15 cellular contexts compared by ENCODE assay signal in the genomic region with DNA sequence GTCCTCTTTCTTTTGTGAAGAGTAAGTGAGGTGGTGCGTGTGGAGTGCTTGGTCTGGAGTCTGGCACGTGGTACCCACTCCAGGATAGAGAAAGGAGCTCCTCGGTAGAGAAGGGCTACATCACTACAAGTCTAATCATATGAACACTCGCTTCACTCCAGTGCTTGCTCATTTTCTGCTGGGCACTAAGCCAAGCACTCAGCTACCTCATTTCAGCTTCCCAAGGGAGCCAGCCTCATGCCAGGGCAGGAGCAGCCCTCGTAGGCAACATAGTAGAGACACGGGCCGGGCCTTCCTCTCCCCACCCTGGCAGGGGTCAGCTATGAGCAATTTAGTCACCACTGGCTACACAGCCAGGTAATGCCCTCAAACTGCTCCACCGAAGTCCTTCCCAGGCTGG. TPM values are rescaled to one million over a fixed set of nuclear protein-coding genes. Genes with fewer than 3 reads are reported as not detected.
A peak's percentile ranks its signal among the peaks of the same experiment; 100 is the strongest.
DNase-seq lines count a peak whose midpoint lies in the region; ATAC-seq and TF ChIP-seq lines count a peak whose summit lies in the region.
"Had no signal": no experiment of that assay in that cellular context is flagged by ENCODE, and none has a peak within 500 bp of the region (broad histone marks: within the 10 kb centered on the region; RNA-seq: fewer than 3 reads in every experiment).

No MANE protein-coding gene starts in this region.

- intact Hi-C loops in Right ventricle myocardium superior (cut with DNase I): no loop called here
- intact Hi-C loops in right cardiac atrium (cut with DNase I): no loop called here
- intact Hi-C loops in posterior vena cava (cut with DNase I): no loop called here
- intact Hi-C loops in psoas muscle (cut with DNase I): no loop called here

- H3K27ac ChIP-seq in right cardiac atrium (ENCODE audit: low read length): no peak overlapping the region
- no peak overlapping the region for H3K27ac ChIP-seq in foreskin keratinocyte
- H3K27ac ChIP-seq in psoas muscle: no peak overlapping the region
- H3K27ac ChIP-seq: colonic mucosa had no signal

- no peaks in the 10 kb centered on the region for H3K9me3 ChIP-seq in right cardiac atrium (ENCODE audit: control insufficient read depth, low read length)
- H3K9me3 ChIP-seq in psoas muscle: no peaks in the 10 kb centered on the region
- H3K9me3 ChIP-seq: colonic mucosa had no signal

- TF ChIP-seq CTCF in foreskin keratinocyte (conservative IDR thresholded peaks at IDR 0.05): no peak
- no peak for TF ChIP-seq CTCF in psoas muscle (IDR thresholded peaks at IDR 0.05)

- peak; percentile 72 for ATAC-seq in Right ventricle myocardium superior (ENCODE audit: poor library complexity)
- no peak for ATAC-seq in right cardiac atrium
- peak; percentile 83 for ATAC-seq in foreskin keratinocyte
- ATAC-seq in psoas muscle: no peak
- ATAC-seq in HG03442 (IDR thresholded peaks at IDR 0.05; ENCODE audit: unreplicated experiment): no peak
- ATAC-seq in GM18870 (IDR thresholded peaks at IDR 0.05; ENCODE audit: unreplicated experiment): no peak
- ATAC-seq: activated CD8-positive, alpha-beta T cell treated with anti-CD3 and anti-CD28 coated beads for 36 hours had no signal

- H3K27me3 ChIP-seq in right cardiac atrium (ENCODE audit: control insufficient read depth, insufficient read depth) (no peaks in the 10 kb centered on the region), foreskin keratinocyte (no peaks in the 10 kb centered on the region), psoas muscle (ENCODE audit: insufficient read depth in 3 of 3, low read length in 2 of 3) (no peaks in the 10 kb centered on the region)
- H3K27me3 ChIP-seq: colonic mucosa had no signal

- no peaks in the 10 kb centered on the region for H3K4me1 ChIP-seq in right cardiac atrium (ENCODE audit: control insufficient read depth, insufficient read depth, low read length)
- peaks cover 8% of the 10 kb centered on the region for H3K4me1 ChIP-seq in foreskin keratinocyte
- no peaks in the 10 kb centered on the region for H3K4me1 ChIP-seq in psoas muscle
- H3K4me1 ChIP-seq: colonic mucosa had no signal

- H3K4me3 ChIP-seq in right cardiac atrium (ENCODE audit: low read length) (no peak overlapping the region), psoas muscle (no peak overlapping the region)
- H3K4me3 ChIP-seq: colonic mucosa had no signal

- H3K36me3 ChIP-seq in psoas muscle (ENCODE audit: insufficient read depth in 1 of 2, low read depth in 1 of 2): no peaks in the 10 kb centered on the region
- H3K36me3 ChIP-seq: colonic mucosa had no signal

- DNase-seq in Right ventricle myocardium superior: no peak
- DNase-seq in right cardiac atrium: no peak
- peak; percentile 2 for DNase-seq in NCI-H446 treated with DMSO at 0.1 percent for 48 hours (lab: John Stamatoyannopoulos, UW)
- DNase-seq in foreskin keratinocyte: peak; percentile 66 to 84
- DNase-seq in posterior vena cava (ENCODE audit: low spot score): no peak
- DNase-seq in psoas muscle: no peak
- DNase-seq: activated CD8-positive, alpha-beta T cell treated with anti-CD3 and anti-CD28 coated beads for 36 hours; activated naive CD4-positive, alpha-beta T cell treated with anti-CD3 and anti-CD28 coated beads, Interleukin-2, amount 50 U/mL, for 16 hours; colonic mucosa; GDM1; MM.1S; nephron progenitor cell; T-helper 9 cell had no signal

- 58% methylated on average over 8 of the region's 8 CpGs for WGBS in right cardiac atrium
- 47 to 65% (median 48%) methylated on average over 8 of the region's 8 CpGs for WGBS in psoas muscle, 3 donors

RNA-seq across cellular contexts. Expression of a gene that starts 11.4 kb away (rescaled TPM):
- total RNA-seq in Right ventricle myocardium superior: 15.9 TPM
- total RNA-seq in right cardiac atrium: 10 to 100 TPM; 13.1 to 21.9 (median 15.5) TPM
- 8.4 TPM for polyA plus RNA-seq in right cardiac atrium
- 10.3 and 10.4 TPM in 2 replicates for total RNA-seq in foreskin keratinocyte
- 3.8 and 4.1 TPM in 2 replicates for polyA plus RNA-seq in foreskin keratinocyte
- 10 to 100 TPM; 20.5 to 20.8 TPM for total RNA-seq in posterior vena cava
- total RNA-seq in psoas muscle: 10 to 100 TPM in 1 of 4 donors, 1 to 10 TPM in 3; 7.0 to 11.4 (median 8.9) TPM
- polyA plus RNA-seq in psoas muscle: 1 to 10 TPM; 2.6 to 6.9 (median 3.8) TPM

Comparison
In these comparisons a context has a peak if more than half of its experiments do, and no peak if none do; other contexts are left out.
1. ATAC-seq: peak in Right ventricle myocardium superior (single experiment) and foreskin keratinocyte (single experiment); none in right cardiac atrium (0 of 2), psoas muscle (0 of 4), HG03442 (single experiment) and GM18870 (single experiment).
2. DNase-seq: peak in NCI-H446 treated with DMSO at 0.1 percent for 48 hours (single experiment) and foreskin keratinocyte (2 of 2); none in Right ventricle myocardium superior (single experiment), right cardiac atrium (0 of 3), posterior vena cava (single experiment) and psoas muscle (0 of 2).